Comparison of ENCODE assay signal across 1 cellular context in genomic region chr1:2060082-2060481, GRCh38.
TF ChIP-seq lines count a peak whose summit lies in the region.

No MANE protein-coding gene starts in this region.

TF ChIP-seq in GM23338, 12 proteins besides CTCF, POLR2A, EP300 and RAD21 (continued from another document):
- TF ChIP-seq, protein P1, sequence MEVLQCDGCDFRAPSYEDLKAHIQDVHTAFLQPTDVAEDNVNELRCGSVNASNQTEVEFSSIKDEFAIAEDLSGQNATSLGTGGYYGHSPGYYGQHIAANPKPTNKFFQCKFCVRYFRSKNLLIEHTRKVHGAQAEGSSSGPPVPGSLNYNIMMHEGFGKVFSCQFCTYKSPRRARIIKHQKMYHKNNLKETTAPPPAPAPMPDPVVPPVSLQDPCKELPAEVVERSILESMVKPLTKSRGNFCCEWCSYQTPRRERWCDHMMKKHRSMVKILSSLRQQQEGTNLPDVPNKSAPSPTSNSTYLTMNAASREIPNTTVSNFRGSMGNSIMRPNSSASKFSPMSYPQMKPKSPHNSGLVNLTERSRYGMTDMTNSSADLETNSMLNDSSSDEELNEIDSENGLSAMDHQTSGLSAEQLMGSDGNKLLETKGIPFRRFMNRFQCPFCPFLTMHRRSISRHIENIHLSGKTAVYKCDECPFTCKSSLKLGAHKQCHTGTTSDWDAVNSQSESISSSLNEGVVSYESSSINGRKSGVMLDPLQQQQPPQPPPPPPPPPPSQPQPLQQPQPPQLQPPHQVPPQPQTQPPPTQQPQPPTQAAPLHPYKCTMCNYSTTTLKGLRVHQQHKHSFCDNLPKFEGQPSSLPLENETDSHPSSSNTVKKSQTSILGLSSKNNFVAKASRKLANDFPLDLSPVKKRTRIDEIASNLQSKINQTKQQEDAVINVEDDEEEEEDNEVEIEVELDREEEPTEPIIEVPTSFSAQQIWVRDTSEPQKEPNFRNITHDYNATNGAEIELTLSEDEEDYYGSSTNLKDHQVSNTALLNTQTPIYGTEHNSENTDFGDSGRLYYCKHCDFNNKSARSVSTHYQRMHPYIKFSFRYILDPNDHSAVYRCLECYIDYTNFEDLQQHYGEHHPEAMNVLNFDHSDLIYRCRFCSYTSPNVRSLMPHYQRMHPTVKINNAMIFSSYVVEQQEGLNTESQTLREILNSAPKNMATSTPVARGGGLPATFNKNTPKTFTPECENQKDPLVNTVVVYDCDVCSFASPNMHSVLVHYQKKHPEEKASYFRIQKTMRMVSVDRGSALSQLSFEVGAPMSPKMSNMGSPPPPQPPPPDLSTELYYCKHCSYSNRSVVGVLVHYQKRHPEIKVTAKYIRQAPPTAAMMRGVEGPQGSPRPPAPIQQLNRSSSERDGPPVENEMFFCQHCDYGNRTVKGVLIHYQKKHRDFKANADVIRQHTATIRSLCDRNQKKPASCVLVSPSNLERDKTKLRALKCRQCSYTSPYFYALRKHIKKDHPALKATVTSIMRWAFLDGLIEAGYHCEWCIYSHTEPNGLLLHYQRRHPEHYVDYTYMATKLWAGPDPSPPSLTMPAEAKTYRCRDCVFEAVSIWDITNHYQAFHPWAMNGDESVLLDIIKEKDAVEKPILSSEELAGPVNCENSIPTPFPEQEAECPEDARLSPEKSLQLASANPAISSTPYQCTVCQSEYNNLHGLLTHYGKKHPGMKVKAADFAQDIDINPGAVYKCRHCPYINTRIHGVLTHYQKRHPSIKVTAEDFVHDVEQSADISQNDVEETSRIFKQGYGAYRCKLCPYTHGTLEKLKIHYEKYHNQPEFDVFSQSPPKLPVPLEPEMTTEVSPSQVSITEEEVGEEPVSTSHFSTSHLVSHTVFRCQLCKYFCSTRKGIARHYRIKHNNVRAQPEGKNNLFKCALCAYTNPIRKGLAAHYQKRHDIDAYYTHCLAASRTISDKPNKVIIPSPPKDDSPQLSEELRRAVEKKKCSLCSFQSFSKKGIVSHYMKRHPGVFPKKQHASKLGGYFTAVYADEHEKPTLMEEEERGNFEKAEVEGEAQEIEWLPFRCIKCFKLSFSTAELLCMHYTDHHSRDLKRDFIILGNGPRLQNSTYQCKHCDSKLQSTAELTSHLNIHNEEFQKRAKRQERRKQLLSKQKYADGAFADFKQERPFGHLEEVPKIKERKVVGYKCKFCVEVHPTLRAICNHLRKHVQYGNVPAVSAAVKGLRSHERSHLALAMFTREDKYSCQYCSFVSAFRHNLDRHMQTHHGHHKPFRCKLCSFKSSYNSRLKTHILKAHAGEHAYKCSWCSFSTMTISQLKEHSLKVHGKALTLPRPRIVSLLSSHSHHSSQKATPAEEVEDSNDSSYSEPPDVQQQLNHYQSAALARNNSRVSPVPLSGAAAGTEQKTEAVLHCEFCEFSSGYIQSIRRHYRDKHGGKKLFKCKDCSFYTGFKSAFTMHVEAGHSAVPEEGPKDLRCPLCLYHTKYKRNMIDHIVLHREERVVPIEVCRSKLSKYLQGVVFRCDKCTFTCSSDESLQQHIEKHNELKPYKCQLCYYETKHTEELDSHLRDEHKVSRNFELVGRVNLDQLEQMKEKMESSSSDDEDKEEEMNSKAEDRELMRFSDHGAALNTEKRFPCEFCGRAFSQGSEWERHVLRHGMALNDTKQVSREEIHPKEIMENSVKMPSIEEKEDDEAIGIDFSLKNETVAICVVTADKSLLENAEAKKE (CRISPR knock-in tag; IDR thresholded peaks at IDR 0.05): no peak
- no peak for TF ChIP-seq POLR2AphosphoS5 (IDR thresholded peaks at IDR 0.05; ENCODE audit: low read depth)
- TF ChIP-seq JUNB (IDR thresholded peaks at IDR 0.05; ENCODE audit: unreplicated experiment): no peak
- no peak for TF ChIP-seq ZNF114 (CRISPR knock-in tag; IDR thresholded peaks at IDR 0.05)
- TF ChIP-seq, protein P2, sequence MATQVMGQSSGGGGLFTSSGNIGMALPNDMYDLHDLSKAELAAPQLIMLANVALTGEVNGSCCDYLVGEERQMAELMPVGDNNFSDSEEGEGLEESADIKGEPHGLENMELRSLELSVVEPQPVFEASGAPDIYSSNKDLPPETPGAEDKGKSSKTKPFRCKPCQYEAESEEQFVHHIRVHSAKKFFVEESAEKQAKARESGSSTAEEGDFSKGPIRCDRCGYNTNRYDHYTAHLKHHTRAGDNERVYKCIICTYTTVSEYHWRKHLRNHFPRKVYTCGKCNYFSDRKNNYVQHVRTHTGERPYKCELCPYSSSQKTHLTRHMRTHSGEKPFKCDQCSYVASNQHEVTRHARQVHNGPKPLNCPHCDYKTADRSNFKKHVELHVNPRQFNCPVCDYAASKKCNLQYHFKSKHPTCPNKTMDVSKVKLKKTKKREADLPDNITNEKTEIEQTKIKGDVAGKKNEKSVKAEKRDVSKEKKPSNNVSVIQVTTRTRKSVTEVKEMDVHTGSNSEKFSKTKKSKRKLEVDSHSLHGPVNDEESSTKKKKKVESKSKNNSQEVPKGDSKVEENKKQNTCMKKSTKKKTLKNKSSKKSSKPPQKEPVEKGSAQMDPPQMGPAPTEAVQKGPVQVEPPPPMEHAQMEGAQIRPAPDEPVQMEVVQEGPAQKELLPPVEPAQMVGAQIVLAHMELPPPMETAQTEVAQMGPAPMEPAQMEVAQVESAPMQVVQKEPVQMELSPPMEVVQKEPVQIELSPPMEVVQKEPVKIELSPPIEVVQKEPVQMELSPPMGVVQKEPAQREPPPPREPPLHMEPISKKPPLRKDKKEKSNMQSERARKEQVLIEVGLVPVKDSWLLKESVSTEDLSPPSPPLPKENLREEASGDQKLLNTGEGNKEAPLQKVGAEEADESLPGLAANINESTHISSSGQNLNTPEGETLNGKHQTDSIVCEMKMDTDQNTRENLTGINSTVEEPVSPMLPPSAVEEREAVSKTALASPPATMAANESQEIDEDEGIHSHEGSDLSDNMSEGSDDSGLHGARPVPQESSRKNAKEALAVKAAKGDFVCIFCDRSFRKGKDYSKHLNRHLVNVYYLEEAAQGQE (IDR thresholded peaks at IDR 0.05; ENCODE audit: unreplicated experiment): no peak
- TF ChIP-seq EZH2 (IDR thresholded peaks at IDR 0.05; ENCODE audit: low read depth, unreplicated experiment): no peak
- TF ChIP-seq ETS1 (IDR thresholded peaks at IDR 0.05): no peak
- TF ChIP-seq CREB1 (CRISPR knock-in tag; IDR thresholded peaks at IDR 0.05; ENCODE audit: low read depth): no peak
- no peak for TF ChIP-seq NANOG (IDR thresholded peaks at IDR 0.05; ENCODE audit: borderline replicate concordance)
- TF ChIP-seq STAT1 (IDR thresholded peaks at IDR 0.05; ENCODE audit: unreplicated experiment): no peak
TF ChIP-seq in GM23338: peak in this region for 0.
